ENCODE assay signal across 26 cellular contexts in the genomic region with DNA sequence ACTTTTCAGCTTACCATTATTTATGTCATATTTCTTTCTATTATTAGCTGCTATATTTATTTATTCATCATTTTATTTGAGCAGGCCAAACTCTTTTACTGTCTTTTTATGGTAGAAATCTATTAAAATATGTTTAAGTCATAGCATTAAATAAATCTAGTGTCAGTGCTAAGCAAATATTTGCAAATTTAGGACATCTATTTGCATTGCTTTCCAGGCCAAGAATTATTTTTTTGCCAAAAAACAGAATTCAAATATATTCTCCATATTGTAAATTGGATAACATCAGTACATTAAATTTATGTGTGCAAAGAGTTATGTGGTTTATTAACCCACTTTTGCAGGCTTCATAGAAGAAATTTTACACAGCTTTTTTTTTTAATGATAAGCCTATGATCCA.
"Had no signal": no experiment of that assay in that cellular context is flagged by ENCODE, and none has a peak within 500 bp of the region (broad histone marks: within the 10 kb centered on the region; RNA-seq: fewer than 3 reads in every experiment).

No MANE protein-coding gene starts in this region.

- DNase-seq: stimulated activated CD4-positive, alpha-beta T cell treated with anti-CD3 and anti-CD28 coated beads, Interleukin-2, amount 100 ng/mL, for 48 hours; stimulated activated CD4-positive, alpha-beta T cell treated with anti-CD3 and anti-CD28 coated beads, Interleukin-4, amount 100 ng/mL, for 1 hour; stimulated activated CD4-positive, alpha-beta T cell treated with anti-CD3 and anti-CD28 coated beads, Interleukin-4, amount 100 ng/mL, for 24 hours; stimulated activated CD4-positive, alpha-beta T cell treated with anti-CD3 and anti-CD28 coated beads, Interleukin-4, amount 100 ng/mL, for 4 hours; stimulated activated CD8-positive, alpha-beta memory T cell treated with anti-CD3 and anti-CD28 coated beads, Interleukin-4, amount 100 ng/mL, for 48 hours; stimulated activated naive B cell treated with anti-CD40 and anti-IgM and Interleukin-4, amounts not matched to agents 10 μg/mL and 1 μg/mL and 100 μg/mL, for 72 hours; stimulated activated naive CD4-positive, alpha-beta T cell; stimulated activated naive CD4-positive, alpha-beta T cell treated with Interleukin-2 at 50 U/mL for 16 hours; stimulated activated naive CD8-positive, alpha-beta T cell treated with anti-CD3 and anti-CD28 coated beads, Interleukin-15, amount 100 ng/mL, for 72 hours; stimulated activated naive CD8-positive, alpha-beta T cell treated with anti-CD3 and anti-CD28 coated beads, Interleukin-15, Interleukin-2, amounts not matched to agents 100 U/mL and 50 U/mL, for 24 hours; stomach; substantia nigra; testis; thyroid gland; tibial artery; transverse colon; trophoblast cell; upper lobe of left lung; upper lobe of right lung; uterus had no signal

- H3K27ac ChIP-seq: stomach, suprapubic skin, testis, thoracic aorta, thyroid gland, tibial artery, tibial nerve, transverse colon, upper lobe of left lung, upper lobe of right lung, uterus, vagina had no signal

- H3K4me3 ChIP-seq: stomach, suprapubic skin, testis, thoracic aorta, thyroid gland, tibial artery, tibial nerve, transverse colon, upper lobe of left lung, upper lobe of right lung, uterus, vagina had no signal

- H3K27me3 ChIP-seq: stomach, suprapubic skin, testis, thyroid gland, tibial artery, tibial nerve, transverse colon, upper lobe of left lung, upper lobe of right lung, uterus, vagina had no signal

- ATAC-seq: stimulated activated effector memory CD8-positive, alpha-beta T cell treated with anti-CD3 and anti-CD28 coated beads, Interleukin-12 subunit alpha, Interleukin-12 subunit beta, amount 100 ng/mL, for 72 hours; stimulated activated memory B cell treated with anti-CD40 and anti-IgM and Interleukin-4, amounts not matched to agents 10 μg/mL and 1 μg/mL and 100 μg/mL, for 72 hours; stimulated activated naive B cell treated with anti-CD40 and anti-IgM and Interleukin-4, amounts not matched to agents 10 μg/mL and 1 μg/mL and 100 μg/mL, for 72 hours; stimulated activated naive CD8-positive, alpha-beta T cell treated with anti-CD3 and anti-CD28 coated beads, Interleukin-15, amount 100 ng/mL, for 72 hours; stimulated activated naive CD8-positive, alpha-beta T cell treated with anti-CD3 and anti-CD28 coated beads, Interleukin-15, Interleukin-2, amounts not matched to agents 100 U/mL and 50 U/mL, for 24 hours; upper lobe of right lung had no signal

- H3K36me3 ChIP-seq: stomach, suprapubic skin, thoracic aorta, thyroid gland, tibial artery, tibial nerve, transverse colon, upper lobe of left lung, upper lobe of right lung, uterus, vagina had no signal
